ENCODE assay signal across 17 cellular contexts in genomic region chr12:46892887-46893286, GRCh38.
A peak's percentile ranks its signal among the peaks of the same experiment; 100 is the strongest.
DNase-seq lines count a peak whose midpoint lies in the region; ATAC-seq and TF ChIP-seq lines count a peak whose summit lies in the region.
"Had no signal": no experiment of that assay in that cellular context is flagged by ENCODE, and none has a peak within 500 bp of the region (broad histone marks: within the 10 kb centered on the region; RNA-seq: fewer than 3 reads in every experiment).

No MANE protein-coding gene starts in this region.

- peak; percentile 11 for ATAC-seq in aorta (ENCODE audit: low FRiP score)
- no peak for ATAC-seq in activated CD8-positive, alpha-beta T cell treated with anti-CD3 and anti-CD28 coated beads for 36 hours
- no peak for ATAC-seq in gastroesophageal sphincter

- H3K4me3 ChIP-seq in aorta (ENCODE audit: low read length in 2 of 2): no peak overlapping the region
- H3K4me3 ChIP-seq in gastroesophageal sphincter: no peak overlapping the region
- H3K4me3 ChIP-seq: BLaER1, GM23338 had no signal

- no peaks in the 10 kb centered on the region for H3K36me3 Mint-ChIP-seq in osteocyte (ENCODE audit: unreplicated experiment)
- peaks cover 3% of the 10 kb centered on the region for H3K36me3 Mint-ChIP-seq in activated CD8-positive, alpha-beta T cell treated with anti-CD3 and anti-CD28 coated beads for 36 hours (ENCODE audit: low read depth)

- no peak overlapping the region for H3K27ac ChIP-seq in aorta (ENCODE audit: low read depth in 1 of 2, low read length in 2 of 2)
- no peak overlapping the region for H3K27ac ChIP-seq in gastroesophageal sphincter
- H3K27ac ChIP-seq: BLaER1 had no signal

- 14 to 16% methylated on average over 4 of the region's 4 CpGs for WGBS in aorta, 2 donors
- 67 to 75% methylated on average over 4 of the region's 4 CpGs for WGBS in gastroesophageal sphincter (ENCODE audit: low coverage in 1 of 2), 2 donors

- TF ChIP-seq EP300 in gastroesophageal sphincter (IDR thresholded peaks at IDR 0.05): no peak

- no peak for TF ChIP-seq POLR2A in gastroesophageal sphincter (IDR thresholded peaks at IDR 0.05)

- TF ChIP-seq CTCF in osteocyte (IDR thresholded peaks at IDR 0.05) (no peak), gastroesophageal sphincter (IDR thresholded peaks at IDR 0.05) (no peak)
- no peak for TF ChIP-seq CTCF in activated CD8-positive, alpha-beta T cell treated with anti-CD3 and anti-CD28 coated beads for 36 hours (IDR thresholded peaks at IDR 0.05)

- peak overlapping the region; percentile 54 for H3K27ac Mint-ChIP-seq in osteocyte (ENCODE audit: unreplicated experiment)
- H3K27ac Mint-ChIP-seq in activated CD8-positive, alpha-beta T cell treated with anti-CD3 and anti-CD28 coated beads for 36 hours: no peak overlapping the region
- H3K27ac Mint-ChIP-seq: GM23338 had no signal

- H3K4me1 ChIP-seq in aorta (ENCODE audit: control insufficient read depth in 1 of 2, insufficient read depth in 2 of 2, low read length in 2 of 2) (no peaks in the 10 kb centered on the region), gastroesophageal sphincter (no peaks in the 10 kb centered on the region)
- H3K4me1 ChIP-seq: BLaER1, Caco-2 had no signal

- H3K27me3 ChIP-seq in aorta (ENCODE audit: control insufficient read depth in 1 of 2, insufficient read depth in 2 of 2, low read length in 1 of 2): no peaks in the 10 kb centered on the region
- H3K27me3 ChIP-seq in gastroesophageal sphincter: no peaks in the 10 kb centered on the region
- H3K27me3 ChIP-seq: BLaER1 had no signal

- DNase-seq in NCI-H2029 (lab: John Stamatoyannopoulos, UW) (peak; percentile 10), NCI-H2029 treated with DMSO at 0.1 percent for 48 hours (lab: John Stamatoyannopoulos, UW) (no peak), fibroblast of peridontal ligament (ENCODE audit: extremely low read depth) (peak; percentile 46), osteocyte (ENCODE audit: extremely low spot score, unreplicated experiment) (no peak), aorta (no peak), GF-D8 (lab: John Stamatoyannopoulos, UW) (no peak)
- DNase-seq in activated CD8-positive, alpha-beta T cell treated with anti-CD3 and anti-CD28 coated beads for 36 hours: no peak
- DNase-seq: 8988T; AML-193; Caco-2; CD8-positive, alpha-beta memory T cell; DND-41; GDM1; H7 had no signal

- CTCF ChIA-PET in activated CD8-positive, alpha-beta T cell treated with anti-CD3 and anti-CD28 coated beads for 36 hours (lab: Charles Lee): no interaction called here

- no peaks in the 10 kb centered on the region for H3K27me3 Mint-ChIP-seq in osteocyte (ENCODE audit: unreplicated experiment)
- H3K27me3 Mint-ChIP-seq in activated CD8-positive, alpha-beta T cell treated with anti-CD3 and anti-CD28 coated beads for 36 hours: peaks cover 3% of the 10 kb centered on the region

- POLR2A ChIA-PET in activated CD8-positive, alpha-beta T cell treated with anti-CD3 and anti-CD28 coated beads for 36 hours (lab: Charles Lee): no interaction called here

- H3K4me3 Mint-ChIP-seq in osteocyte (ENCODE audit: unreplicated experiment): no peak overlapping the region
- no peak overlapping the region for H3K4me3 Mint-ChIP-seq in activated CD8-positive, alpha-beta T cell treated with anti-CD3 and anti-CD28 coated beads for 36 hours
- H3K4me3 Mint-ChIP-seq: CD8-positive, alpha-beta memory T cell; GM23338 had no signal

- intact Hi-C loops in aorta (cut with DNase I): no loop called here
- intact Hi-C loops in activated CD8-positive, alpha-beta T cell treated with anti-CD3 and anti-CD28 coated beads for 36 hours (cut with micrococcal nuclease): no loop called here

- H3K4me1 Mint-ChIP-seq in osteocyte (ENCODE audit: unreplicated experiment): peaks cover 26% of the 10 kb centered on the region
- H3K4me1 Mint-ChIP-seq in activated CD8-positive, alpha-beta T cell treated with anti-CD3 and anti-CD28 coated beads for 36 hours (ENCODE audit: low read depth): peaks cover 10% of the 10 kb centered on the region
- H3K4me1 Mint-ChIP-seq: GM23338 had no signal

- H3K36me3 ChIP-seq in aorta (ENCODE audit: control insufficient read depth in 1 of 2, insufficient read depth in 2 of 2, low read length in 1 of 2) (no peaks in the 10 kb centered on the region), gastroesophageal sphincter (no peaks in the 10 kb centered on the region)
- H3K36me3 ChIP-seq: BLaER1 had no signal

- H3K9me3 ChIP-seq in aorta (ENCODE audit: control insufficient read depth, low read length): no peaks in the 10 kb centered on the region
- H3K9me3 ChIP-seq in gastroesophageal sphincter: peaks cover 0 to 4% (median 0%) of the 10 kb centered on the region in 3 donors
- H3K9me3 ChIP-seq: BLaER1 had no signal

- peaks cover 5% of the 10 kb centered on the region for H3K9me3 Mint-ChIP-seq in osteocyte (ENCODE audit: unreplicated experiment)
- H3K9me3 Mint-ChIP-seq in activated CD8-positive, alpha-beta T cell treated with anti-CD3 and anti-CD28 coated beads for 36 hours: peaks cover 3% of the 10 kb centered on the region

Comparison
In these comparisons a context has a peak if more than half of its experiments do, and no peak if none do; other contexts are left out.
1. DNase-seq: peak in NCI-H2029 (single experiment) and fibroblast of peridontal ligament (single experiment); none in NCI-H2029 treated with DMSO at 0.1 percent for 48 hours (single experiment), osteocyte (single experiment), aorta (0 of 2), GF-D8 (single experiment) and activated CD8-positive, alpha-beta T cell treated with anti-CD3 and anti-CD28 coated beads for 36 hours (single experiment).